ENCODE assay signal across 23 cellular contexts in the genomic region with DNA sequence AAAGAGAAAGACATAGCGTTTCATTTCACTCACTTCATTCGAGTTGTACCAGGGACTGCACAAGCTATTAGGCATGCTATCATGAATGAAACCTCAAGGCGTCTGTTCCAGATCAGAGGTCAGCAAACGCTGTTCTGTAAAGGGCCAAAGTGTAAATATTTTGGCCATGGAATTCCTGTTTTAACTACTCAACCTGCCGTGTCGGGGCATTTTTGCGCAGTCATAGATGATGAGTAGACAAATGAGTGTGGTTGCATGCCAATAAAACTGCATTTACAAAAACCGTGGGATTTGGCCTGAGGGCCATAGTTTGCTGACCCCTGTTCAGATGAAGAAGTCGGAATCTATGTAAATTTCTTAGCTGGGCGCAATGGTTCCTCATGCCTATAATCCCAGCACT. TPM values are rescaled to one million over a fixed set of nuclear protein-coding genes. Genes with fewer than 3 reads are reported as not detected.
A peak's percentile ranks its signal among the peaks of the same experiment; 100 is the strongest.
DNase-seq lines count a peak whose midpoint lies in the region; ATAC-seq, FAIRE-seq and TF ChIP-seq lines count a peak whose summit lies in the region.
"Had no signal": no experiment of that assay in that cellular context is flagged by ENCODE, and none has a peak within 500 bp of the region (broad histone marks: within the 10 kb centered on the region; RNA-seq: fewer than 3 reads in every experiment).

No MANE protein-coding gene starts in this region.

- intact Hi-C loops in K562 (cut with micrococcal nuclease), result no loop called here
- intact Hi-C loops in right lobe of liver (cut with DNase I), result no loop called here
- intact Hi-C loops in PC-9 (cut with micrococcal nuclease; ENCODE audit: unreplicated experiment), result no loop called here
- intact Hi-C loops in vagina (cut with DNase I), result no loop called here

- no peaks in the 10 kb centered on the region for H3K9me3 ChIP-seq in BLaER1
- no peaks in the 10 kb centered on the region for H3K9me3 ChIP-seq in K562 (replicated peaks; ENCODE audit: control insufficient read depth, insufficient read depth, low read depth, low read length)
- H3K9me3 ChIP-seq in right lobe of liver, result no peaks in the 10 kb centered on the region
- no peaks in the 10 kb centered on the region for H3K9me3 ChIP-seq in PC-9 (ENCODE audit: insufficient read depth, low read depth)
- no peaks in the 10 kb centered on the region for H3K9me3 ChIP-seq in vagina
- H3K9me3 ChIP-seq in GM23248 (ENCODE audit: low read depth), result no peaks in the 10 kb centered on the region
- H3K9me3 ChIP-seq: ovary, SK-N-SH, thoracic aorta had no signal

- no peak for TF ChIP-seq CTCF in K562 (IDR thresholded peaks at IDR 0.05 in 2 of 3, conservative IDR thresholded peaks at IDR 0.05 in 1 of 3; ENCODE audit: insufficient read depth in 2 of 3, low read depth in 1 of 3, low read length in 3 of 3)
- TF ChIP-seq CTCF in right lobe of liver (IDR thresholded peaks at IDR 0.05), result no peak
- no peak for TF ChIP-seq CTCF in PC-9 (conservative IDR thresholded peaks at IDR 0.05)
- no peak for TF ChIP-seq CTCF in vagina (IDR thresholded peaks at IDR 0.05)

- TF ChIP-seq RAD21 in K562 (CRISPR knock-in tag; conservative IDR thresholded peaks at IDR 0.05 in 1 of 2, IDR thresholded peaks at IDR 0.05 in 1 of 2), result no peak

- DNase-seq in HK-2 (ENCODE audit: unreplicated experiment), result peak; percentile 51
- no peak for DNase-seq in K562 (ENCODE audit: extremely low read depth in 1 of 4, low spot score in 3 of 4)
- peak in 1 of 3 donors; percentile 32 for DNase-seq in right lobe of liver
- DNase-seq in PC-9, result no peak
- no peak for DNase-seq in vagina (ENCODE audit: extremely low spot score in 2 of 2)
- DNase-seq in GM23248, result no peak
- DNase-seq: activated CD4-positive, CD25-positive, alpha-beta regulatory T cell treated with anti-CD3 and anti-CD28 coated beads, Interleukin-2, amount 50 U/mL, for 72 hours; DMS53; dorsolateral prefrontal cortex; HCEC 1CT; Kasumi-1; NCI-H1105 treated with DMSO at 0.1 percent for 48 hours; NCI-H2171 treated with DMSO at 0.1 percent for 48 hours; NCI-H748 treated with DMSO at 0.1 percent for 48 hours; ovary; SK-N-SH; T-helper 9 cell had no signal

- POLR2A ChIA-PET in K562 (lab: Yijun Ruan, JAX) (interaction anchor here (0.9 kb wide), 1 partner anchor 10 kb away, joined by 3 read pairs; no protein-coding TSS in a partner anchor), PC-9 (lab: Charles Lee; ENCODE audit: unreplicated experiment) (interaction anchor here (0.6 kb wide), 1 partner anchor 13 kb away, joined by 3 read pairs; no protein-coding TSS in a partner anchor)

- peak overlapping the region; percentile 55 for H3K27ac ChIP-seq in BLaER1
- no peak overlapping the region for H3K27ac ChIP-seq in K562 (ENCODE audit: extremely low read depth, low read depth, low read length)
- peak overlapping the region in 2 of 3 donors; percentile 50 to 51 for H3K27ac ChIP-seq in right lobe of liver
- H3K27ac ChIP-seq in PC-9, result no peak overlapping the region
- H3K27ac ChIP-seq in vagina, result no peak overlapping the region
- H3K27ac ChIP-seq in GM23248, result no peak overlapping the region
- H3K27ac ChIP-seq: cardiac muscle cell, epithelial cell of prostate had no signal

- peaks cover 99% of the 10 kb centered on the region for H4K20me1 ChIP-seq in BLaER1
- 0 out of 2 replicates have a peak, but pooled peaks cover 3% of the 10 kb centered on the region for H4K20me1 ChIP-seq in K562 (replicated peaks; ENCODE audit: control insufficient read depth, insufficient read depth, low read length)
- H4K20me1 ChIP-seq in PC-9 (ENCODE audit: insufficient read depth), result no peaks in the 10 kb centered on the region
- H4K20me1 ChIP-seq in GM23248 (ENCODE audit: insufficient read depth), result no peaks in the 10 kb centered on the region

- H2AFZ ChIP-seq in K562 (ENCODE audit: low read depth, low read length) (no peak overlapping the region), PC-9 (no peak overlapping the region), GM23248 (no peak overlapping the region)

- CTCF ChIA-PET in K562 (lab: Yijun Ruan, JAX; ENCODE audit: low intra/inter-chr PET ratio) (no interaction called here), PC-9 (lab: Charles Lee) (no interaction called here)

- in situ Hi-C loops in K562 (cut with MboI), result no loop called here
- in situ Hi-C loops in GM23248 (cut with MboI), result no loop called here

- H3K4me2 ChIP-seq in BLaER1, result peak overlapping the region; percentile 87
- no peak overlapping the region for H3K4me2 ChIP-seq in K562 (ENCODE audit: insufficient read depth, low read length)
- H3K4me2 ChIP-seq in PC-9, result no peak overlapping the region
- no peak overlapping the region for H3K4me2 ChIP-seq in GM23248 (ENCODE audit: unreplicated experiment)
- H3K4me2 ChIP-seq: SK-N-SH had no signal

- H3K79me2 ChIP-seq in K562 (ENCODE audit: control insufficient read depth, insufficient read depth, low read length) (no peaks in the 10 kb centered on the region), PC-9 (ENCODE audit: low read depth) (no peaks in the 10 kb centered on the region), GM23248 (ENCODE audit: insufficient read depth) (peaks cover 5% of the 10 kb centered on the region; the same call in 1 of the 2 replicates)

- peak; percentile 26 for FAIRE-seq in K562 (lab: Jason Lieb, UNC)
- FAIRE-seq: A204.1 had no signal

- WGBS in K562 (ENCODE audit: insufficient coverage, low coverage, missing lambda C conversion rate), result 15% methylated on average over 10 of the region's 10 CpGs
- WGBS in right lobe of liver (ENCODE audit: insufficient coverage, low coverage, low lambda C conversion rate, missing lambda C conversion rate), result 25% methylated on average over 9 of the region's 10 CpGs
- 85 to 86% methylated on average over 10 of the region's 10 CpGs for WGBS in GM23248 (ENCODE audit: low coverage in 1 of 2, low lambda C conversion rate in 2 of 2, missing lambda C conversion rate in 2 of 2), 2 experiments

- H3F3A ChIP-seq in PC-9 (ENCODE audit: insufficient read depth, low read depth) (no peaks in the 10 kb centered on the region), GM23248 (ENCODE audit: insufficient read depth) (no peaks in the 10 kb centered on the region)

- H3K4me3 ChIP-seq in BLaER1 (0 out of 2 replicates have a peak overlapping the region, but pooled peaks have one; percentile 23), K562 (no peak overlapping the region), right lobe of liver (no peak overlapping the region), PC-9 (no peak overlapping the region), vagina (no peak overlapping the region), GM23248 (no peak overlapping the region)
- H3K4me3 ChIP-seq: cardiac muscle cell, dorsolateral prefrontal cortex, ovary, thoracic aorta had no signal

- H3K9me1 ChIP-seq in K562 (ENCODE audit: control insufficient read depth, insufficient read depth, low read length), result no peaks in the 10 kb centered on the region

- ATAC-seq in K562, result no peak
- ATAC-seq in right lobe of liver, result peak; percentile 33 to 70 (median 58)
- ATAC-seq in GM19324 (IDR thresholded peaks at IDR 0.05; ENCODE audit: low FRiP score, unreplicated experiment), result no peak

- H3K27me3 ChIP-seq in BLaER1 (no peaks in the 10 kb centered on the region), K562 (ENCODE audit: control insufficient read depth in 2 of 2, insufficient read depth in 2 of 2, low read length in 2 of 2) (peaks cover 3 to 24% of the 10 kb centered on the region in 2 experiments; a peak in 4 of 5 replicates), right lobe of liver (no peaks in the 10 kb centered on the region), PC-9 (ENCODE audit: insufficient read depth, low read depth) (no peaks in the 10 kb centered on the region), vagina (no peaks in the 10 kb centered on the region), GM23248 (replicated peaks; ENCODE audit: insufficient read depth) (no peaks in the 10 kb centered on the region)
- H3K27me3 ChIP-seq: cardiac muscle cell, dorsolateral prefrontal cortex, ovary had no signal

- peak overlapping the region; percentile 52; the same call in 1 of the 2 replicates for H3K9ac ChIP-seq in BLaER1
- H3K9ac ChIP-seq in K562 (ENCODE audit: insufficient read depth in 1 of 2, low read depth in 2 of 2, low read length in 2 of 2), result no peak overlapping the region
- H3K9ac ChIP-seq in GM23248, result no peak overlapping the region
- H3K9ac ChIP-seq: SK-N-SH had no signal

- H3K36me3 ChIP-seq in BLaER1 (peaks cover 64% of the 10 kb centered on the region), K562 (ENCODE audit: control insufficient read depth, insufficient read depth, low read length) (no peaks in the 10 kb centered on the region), right lobe of liver (no peaks in the 10 kb centered on the region), PC-9 (ENCODE audit: low read depth) (no peaks in the 10 kb centered on the region), vagina (no peaks in the 10 kb centered on the region), GM23248 (ENCODE audit: low read depth) (no peaks in the 10 kb centered on the region)
- H3K36me3 ChIP-seq: cardiac muscle cell, ovary, thoracic aorta had no signal

- H3K4me1 ChIP-seq in BLaER1 (peaks cover 94% of the 10 kb centered on the region), K562 (replicated peaks in 1 of 2; ENCODE audit: control insufficient read depth in 2 of 2, insufficient read depth in 2 of 2, low read length in 2 of 2) (no peaks in the 10 kb centered on the region; a peak in 1 of 5 replicates), right lobe of liver (peaks cover 0 to 22% (median 8%) of the 10 kb centered on the region in 4 donors), PC-9 (replicated peaks; ENCODE audit: insufficient read depth) (no peaks in the 10 kb centered on the region), vagina (peaks cover 22% of the 10 kb centered on the region), GM23248 (ENCODE audit: insufficient read depth) (no peaks in the 10 kb centered on the region)

- BruUV-seq in K562 (replicated peaks; lab: Mats Ljungman, UMichigan) (no TSS peak), PC-9 (replicated peaks; lab: Mats Ljungman, UMichigan) (no TSS peak)

- no peak for TF ChIP-seq EP300 in K562 (IDR thresholded peaks at IDR 0.05; ENCODE audit: low read length)

- H3K9me2 ChIP-seq in PC-9 (ENCODE audit: insufficient read depth) (no peaks in the 10 kb centered on the region), GM23248 (ENCODE audit: insufficient read depth) (no peaks in the 10 kb centered on the region)
- H3K9me2 ChIP-seq: SK-N-SH had no signal

- TF ChIP-seq POLR2A in K562 (conservative IDR thresholded peaks at IDR 0.05) (no peak), right lobe of liver (IDR thresholded peaks at IDR 0.05) (no peak), vagina (IDR thresholded peaks at IDR 0.05) (no peak)

RNA-seq across cellular contexts. Expression of a gene that starts 6.5 kb away (rescaled TPM):
- total RNA-seq in K562 (2011; cell fraction: chromatin; rRNA removed; ENCODE audit: low replicate concordance), result 5.3 and 10.3 TPM in 2 replicates
- 7.0 and 8.5 TPM in 2 replicates for total RNA-seq in K562 (2011; cell fraction: nucleolus; rRNA removed)
- 5.2 and 5.3 TPM in 2 replicates for total RNA-seq in K562 (2011; cell fraction: nucleoplasm; rRNA removed)
- 0.41 and 0.94 TPM in 2 replicates for total RNA-seq in K562 (2014; rRNA removed)
- 0.29 and 0.57 TPM in 2 replicates for total RNA-seq in K562 (2014; rRNA removed; fragmentation: Illumina TruSeq; extraction: Trizol)
- 0.11 and 0.57 TPM in 2 replicates for total RNA-seq in K562 (2015; rRNA removed; fragmentation: Illumina TruSeq; extraction: Trizol)
- 0.69 and 0.94 TPM in 2 replicates for total RNA-seq in K562 (2021)
- polyA plus RNA-seq in K562 (2011; rRNA removed), result 0.60 and 0.83 TPM in 2 replicates
- 0.68 and 0.82 TPM in 2 replicates for polyA plus RNA-seq in K562 (2011; cell fraction: cytosol; rRNA removed)
- 0.72 and 1.2 TPM in 2 replicates for polyA plus RNA-seq in K562 (2011; cell fraction: nucleus; rRNA removed)
- 0.26 and 1.1 TPM in 2 replicates for polyA plus RNA-seq in K562 (2012)
- 0.43 and 0.79 TPM in 2 replicates for polyA plus RNA-seq in K562 (2014; fragmentation: Illumina TruSeq; extraction: Trizol)
- under 1 TPM; 0.04 to 0.07 TPM for polyA plus RNA-seq in K562 (2014; fragmentation: Nextera tagmentation; extraction: Ambion mirVana)
- polyA plus RNA-seq in K562 (2014; rRNA removed), result 0.42 and 0.88 TPM in 2 replicates
- polyA minus RNA-seq in K562 (2011; rRNA and poly(A)+ RNA removed), result 3.1 and 3.3 TPM in 2 replicates
- 0.76 and 1.2 TPM in 2 replicates for polyA minus RNA-seq in K562 (2011; cell fraction: cytosol; rRNA and poly(A)+ RNA removed)
- polyA minus RNA-seq in K562 (2011; cell fraction: nucleus; rRNA and poly(A)+ RNA removed), result 1.8 and 2.1 TPM in 2 replicates
- 100 to 1,000 TPM in 4 of 6 experiments, 10 to 100 TPM in 2; 82.7 to 121 (median 106) TPM for total RNA-seq in right lobe of liver
- 9.3 and 18.9 TPM in 2 replicates for total RNA-seq in PC-9 (2021)
- 86.7 TPM for total RNA-seq in vagina
- total RNA-seq in GM23248 (2014; rRNA removed; shearing (Covaris generic)), result 11.7 and 13.0 TPM in 2 replicates
- 5.8 and 6.2 TPM in 2 replicates for polyA plus RNA-seq in GM23248 (2016; fragmentation: Nextera tagmentation; extraction: Ambion mirVana)

Comparison
In these comparisons a context has a peak if more than half of its experiments do, and no peak if none do; other contexts are left out.
1. H3K27ac ChIP-seq: peak in BLaER1 (single experiment) and right lobe of liver (2 of 3); none in K562 (single experiment), PC-9 (single experiment), vagina (single experiment) and GM23248 (single experiment).
2. ATAC-seq: peak in right lobe of liver (4 of 4); none in K562 (single experiment) and GM19324 (single experiment).